Comparison of ENCODE assay signal across 28 cellular contexts in the genomic region with DNA sequence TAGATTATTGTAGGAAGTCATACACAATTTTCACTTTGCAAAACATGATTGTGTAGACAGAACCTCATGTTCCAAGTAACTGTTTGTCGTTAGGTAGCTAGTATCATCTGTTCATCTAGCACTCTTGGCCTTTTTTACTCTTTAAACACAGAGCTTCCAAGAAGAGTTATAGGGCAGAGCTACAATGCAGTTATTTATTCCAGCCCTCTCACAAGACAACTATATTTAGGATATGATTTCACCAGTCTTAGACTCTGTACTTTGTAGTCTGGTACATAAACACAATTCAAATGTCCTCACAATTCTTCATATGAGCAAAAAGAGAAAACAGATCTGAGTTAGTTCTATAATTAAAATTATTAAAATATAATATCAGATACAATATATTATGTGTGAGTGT. TPM values are rescaled to one million over a fixed set of nuclear protein-coding genes. Genes with fewer than 3 reads are reported as not detected.
"Had no signal": no experiment of that assay in that cellular context is flagged by ENCODE, and none has a peak within 500 bp of the region (broad histone marks: within the 10 kb centered on the region; RNA-seq: fewer than 3 reads in every experiment).

No MANE protein-coding gene starts in this region.

- H3K27ac ChIP-seq: ascending aorta, brain microvascular endothelial cell, colonic mucosa, epithelial cell of prostate, esophagus squamous epithelium, gastroesophageal sphincter had no signal

- ATAC-seq: activated CD4-positive, alpha-beta T cell treated with anti-CD3 and anti-CD28 coated beads for 36 hours; activated CD8-positive, alpha-beta memory T cell treated with anti-CD3 and anti-CD28 coated beads, Interleukin-2, amount 10 ng/mL, durations not matched to agents 7 days and 5 days; activated CD8-positive, alpha-beta T cell treated with anti-CD3 and anti-CD28 coated beads, Interleukin-2, amount 10 ng/mL, durations not matched to agents 7 days and 5 days; activated naive CD4-positive, alpha-beta T cell treated with anti-CD3 and anti-CD28 coated beads, Interleukin-2, amount 50 U/mL, for 72 hours; activated T-cell treated with anti-CD3 and anti-CD28 coated beads, Interleukin-2, amount 50 U/mL, for 72 hours; gastroesophageal sphincter had no signal

- H3K36me3 ChIP-seq: ascending aorta, brain microvascular endothelial cell, colonic mucosa, esophagus squamous epithelium, gastroesophageal sphincter had no signal

- DNase-seq: activated CD4-positive, alpha-beta memory T cell treated with anti-CD3 and anti-CD28 coated beads for 36 hours; activated CD4-positive, alpha-beta T cell treated with anti-CD3 and anti-CD28 coated beads for 36 hours; activated CD4-positive, alpha-beta T cell treated with anti-CD3 and anti-CD28 coated beads, Interleukin-2, amount 10 ng/mL, durations not matched to agents 24 days and 14 days; activated CD4-positive, CD25-positive, alpha-beta regulatory T cell; activated CD4-positive, CD25-positive, alpha-beta regulatory T cell treated with anti-CD3 and anti-CD28 coated beads, Interleukin-2, amount 50 U/mL, for 72 hours; activated CD8-positive, alpha-beta memory T cell treated with anti-CD3 and anti-CD28 coated beads, Interleukin-2, amount 10 ng/mL, durations not matched to agents 7 days and 5 days; activated CD8-positive, alpha-beta memory T cell treated with anti-CD3 and anti-CD28 coated beads, Interleukin-2, amount 50 U/mL, for 48 hours; activated CD8-positive, alpha-beta T cell treated with anti-CD3 and anti-CD28 coated beads, Interleukin-2, amount 10 ng/mL, durations not matched to agents 7 days and 5 days; activated gamma-delta T cell; activated naive CD4-positive, alpha-beta T cell; activated naive CD4-positive, alpha-beta T cell treated with anti-CD3 and anti-CD28 coated beads, Interleukin-2, amount 10 ng/mL, durations not matched to agents 7 days and 5 days; activated naive CD8-positive, alpha-beta T cell treated with anti-CD3 and anti-CD28 coated beads, Interleukin-2, amount 10 ng/mL, durations not matched to agents 7 days and 5 days; activated T-cell treated with anti-CD3 and anti-CD28 coated beads for 4 hours; activated T-cell treated with anti-CD3 and anti-CD28 coated beads, Interleukin-2, amount 50 U/mL, for 24 hours; activated T-cell treated with anti-CD3 and anti-CD28 coated beads, Interleukin-2, amount 50 U/mL, for 72 hours; brain microvascular endothelial cell; central memory CD4-positive, alpha-beta T cell; cerebellar nuclear complex; colonic mucosa; effector CD8-positive, alpha-beta T cell; esophagus squamous epithelium; T-helper 2 cell had no signal

- H3K27me3 ChIP-seq: ascending aorta, brain microvascular endothelial cell, colonic mucosa, esophagus squamous epithelium, gastroesophageal sphincter had no signal

- H3K4me1 ChIP-seq: ascending aorta, colonic mucosa, gastroesophageal sphincter had no signal

- H3K4me3 ChIP-seq: ascending aorta, colonic mucosa, esophagus squamous epithelium, gastroesophageal sphincter had no signal

- H3K9me3 ChIP-seq: ascending aorta, colonic mucosa, esophagus squamous epithelium, gastroesophageal sphincter had no signal

RNA-seq across cellular contexts. Expression of gene KCNJ2, which starts 37.9 kb away (rescaled TPM):
- total RNA-seq: activated CD4-positive, alpha-beta memory T cell treated with anti-CD3 and anti-CD28 coated beads for 36 hours; activated CD4-positive, alpha-beta T cell treated with anti-CD3 and anti-CD28 coated beads for 36 hours; activated CD4-positive, alpha-beta T cell treated with anti-CD3 and anti-CD28 coated beads, Interleukin-2, amount 10 ng/mL, durations not matched to agents 24 days and 14 days; activated CD8-positive, alpha-beta memory T cell treated with anti-CD3 and anti-CD28 coated beads for 36 hours; activated CD8-positive, alpha-beta memory T cell treated with anti-CD3 and anti-CD28 coated beads, Interleukin-2, amount 10 ng/mL, durations not matched to agents 7 days and 5 days; activated CD8-positive, alpha-beta T cell treated with anti-CD3 and anti-CD28 coated beads, Interleukin-2, amount 10 ng/mL, durations not matched to agents 7 days and 5 days; activated naive CD8-positive, alpha-beta T cell treated with anti-CD3 and anti-CD28 coated beads, Interleukin-2, amount 10 ng/mL, durations not matched to agents 7 days and 5 days; activated T-cell treated with anti-CD3 and anti-CD28 coated beads, Interleukin-2, amount 50 U/mL, for 72 hours; T-helper 1 cell treated with Interleukin-12 subunit alpha and Interleukin-12 subunit beta and Interleukin-4 antibody, amounts not matched to agents 30 ng/mL and 1 ng/mL, for 36 hours had no signal
